Comparison of ENCODE assay signal across 8 cellular contexts in the genomic region with DNA sequence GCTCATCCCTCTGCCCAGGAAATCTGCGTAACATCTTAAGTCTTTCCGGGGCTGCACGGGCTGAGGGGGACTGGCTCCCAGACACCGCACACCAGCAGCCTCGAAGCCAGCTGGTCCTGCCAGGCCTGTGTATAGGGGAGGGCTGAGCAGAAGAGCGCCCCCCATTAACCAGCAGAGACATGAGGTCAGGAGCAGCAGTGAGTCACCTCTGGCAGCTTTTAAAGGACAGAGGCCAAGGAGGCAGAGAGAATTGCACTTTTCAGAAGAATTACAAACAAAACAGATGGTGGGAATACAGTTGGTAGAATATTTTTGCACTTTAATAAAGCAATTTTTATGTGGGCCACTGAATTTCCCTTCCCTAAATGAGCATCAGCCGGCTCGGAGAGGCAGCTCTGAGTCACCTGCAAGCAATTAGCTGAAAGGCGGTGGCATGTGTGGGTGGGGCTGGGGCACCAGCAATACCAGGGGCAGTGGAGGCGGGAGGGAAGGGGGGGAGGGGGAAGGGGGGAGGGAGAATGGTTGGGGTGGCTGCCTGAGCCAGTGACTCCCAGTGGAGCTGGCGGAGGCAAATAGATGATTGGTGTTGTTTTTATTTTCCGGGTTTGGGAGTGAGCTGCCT. TPM values are rescaled to one million over a fixed set of nuclear protein-coding genes. Genes with fewer than 3 reads are reported as not detected.
DNase-seq lines count a peak whose midpoint lies in the region; FAIRE-seq and TF ChIP-seq lines count a peak whose summit lies in the region.

No MANE protein-coding gene starts in this region.

- DNase-seq in 8988T (peak; percentile 55), HFFc6 (peak; percentile 59), RCC 7860 (ENCODE audit: low spot score) (peak; percentile 77), foreskin fibroblast (peak; percentile 69 to 87), NCI-H82 (lab: John Stamatoyannopoulos, UW) (no peak), KG1 (lab: John Stamatoyannopoulos, UW) (no peak), endothelial cell (ENCODE audit: low spot score) (no peak), activated T-cell treated with anti-CD3 and anti-CD28 coated beads for 4 hours (no peak)

- H3K4me3 Mint-ChIP-seq in HFFc6, result peak overlapping the region; percentile 40; the same call in 1 of the 2 replicates
- no peak overlapping the region for H3K4me3 Mint-ChIP-seq in endothelial cell (ENCODE audit: unreplicated experiment)

- TF ChIP-seq CTCF in HFFc6 (IDR thresholded peaks at IDR 0.05) (peak; percentile 58; the same call in 1 of the 2 replicates), foreskin fibroblast (IDR thresholded peaks at IDR 0.05; ENCODE audit: low read depth, low read length) (no peak), endothelial cell (IDR thresholded peaks at IDR 0.05; ENCODE audit: unreplicated experiment) (no peak)

- peaks cover 22% of the 10 kb centered on the region for H3K27me3 Mint-ChIP-seq in HFFc6 (ENCODE audit: insufficient read depth)
- H3K27me3 Mint-ChIP-seq in endothelial cell (ENCODE audit: unreplicated experiment), result peaks cover 3% of the 10 kb centered on the region

- H3K4me1 Mint-ChIP-seq in HFFc6 (ENCODE audit: low read depth) (peaks cover 22% of the 10 kb centered on the region), endothelial cell (ENCODE audit: unreplicated experiment) (no peaks in the 10 kb centered on the region)

- no peak overlapping the region for H3K4me3 ChIP-seq in foreskin fibroblast (ENCODE audit: low read depth in 1 of 2, low read length in 2 of 2)

- FAIRE-seq in RCC 7860 (lab: Jason Lieb, UNC), result peak; percentile 2

- no peaks in the 10 kb centered on the region for H3K9me3 Mint-ChIP-seq in HFFc6
- no peaks in the 10 kb centered on the region for H3K9me3 Mint-ChIP-seq in endothelial cell (ENCODE audit: unreplicated experiment)

- H3K27ac Mint-ChIP-seq in HFFc6, result no peak overlapping the region; the same call in 1 of the 2 replicates
- no peak overlapping the region for H3K27ac Mint-ChIP-seq in endothelial cell (ENCODE audit: unreplicated experiment)

- no peaks in the 10 kb centered on the region for H3K36me3 Mint-ChIP-seq in HFFc6 (ENCODE audit: low read depth)
- no peaks in the 10 kb centered on the region for H3K36me3 Mint-ChIP-seq in endothelial cell (ENCODE audit: low read depth, unreplicated experiment)

RNA-seq across cellular contexts. Expression of a gene that starts 39.1 kb away (rescaled TPM):
- total RNA-seq in HFFc6 (2021; fragmentation: NEBNext Ultra II Directional; extraction: Animal tissue kit (Norgen Biotek cat#: 25700)), result not detected
- 2.5 TPM for total RNA-seq in endothelial cell (ENCODE audit: unreplicated experiment)

Comparison
In these comparisons a context has a peak if more than half of its experiments do, and no peak if none do; other contexts are left out.
1. DNase-seq: peak in 8988T (single experiment), HFFc6 (single experiment), RCC 7860 (single experiment) and foreskin fibroblast (2 of 2); none in NCI-H82 (single experiment), KG1 (single experiment), endothelial cell (single experiment) and activated T-cell treated with anti-CD3 and anti-CD28 coated beads for 4 hours (single experiment).